ENCODE assay signal across 3 cellular contexts in the genomic region with DNA sequence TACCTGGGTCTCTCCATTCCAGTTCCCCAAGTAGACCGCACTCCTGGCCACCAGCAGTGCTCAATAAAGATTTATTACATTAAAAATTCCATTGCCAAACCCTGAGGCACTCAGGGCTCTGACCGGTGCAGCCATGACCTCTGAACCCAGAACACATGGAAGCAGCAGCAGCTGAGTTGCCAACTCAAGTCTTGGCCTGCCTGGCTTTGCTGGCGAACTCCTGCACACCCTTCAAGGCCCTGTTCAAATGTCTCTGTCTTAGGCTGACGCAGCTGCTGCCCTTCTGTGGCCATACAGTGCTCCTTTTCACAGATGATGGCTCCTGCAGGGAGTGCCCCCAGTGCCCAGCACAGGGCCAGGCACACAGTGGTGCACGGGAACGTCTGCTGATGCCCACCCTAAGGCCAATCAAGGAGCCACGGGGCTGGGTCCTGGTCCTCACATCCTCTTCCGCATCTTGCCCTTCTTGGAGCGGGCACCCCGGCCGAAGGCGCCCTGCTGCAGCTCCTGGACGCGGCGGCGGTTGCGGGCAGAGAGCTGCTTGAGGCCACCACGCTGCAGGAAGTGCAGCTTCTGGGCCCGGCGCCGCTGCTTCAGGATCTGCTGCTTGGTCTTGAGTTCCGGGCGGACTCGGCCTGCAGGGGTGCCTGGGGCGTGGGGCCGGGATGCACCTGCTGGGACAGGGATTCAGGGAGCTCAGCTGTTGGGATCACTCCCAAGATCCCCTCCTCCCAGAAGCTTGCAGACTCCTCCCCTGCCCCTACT.
A peak's percentile ranks its signal among the peaks of the same experiment; 100 is the strongest.
TF ChIP-seq lines count a peak whose summit lies in the region.

No MANE protein-coding gene starts in this region.

TF ChIP-seq in HCT116, 20 proteins besides CTCF, POLR2A, EP300 and RAD21:
- no peak for TF ChIP-seq TCF7L2 (IDR thresholded peaks at IDR 0.05; ENCODE audit: borderline replicate concordance, extremely low read depth, insufficient read depth, insufficient read length)
- no peak for TF ChIP-seq CBX3 (IDR thresholded peaks at IDR 0.05; ENCODE audit: low read depth)

TF ChIP-seq in HepG2, 621 proteins besides CTCF, POLR2A, EP300 and RAD21 (continues in another document):
- TF ChIP-seq EZH2 (conservative IDR thresholded peaks at IDR 0.05; ENCODE audit: low read depth, low read length) (no peak), RBFOX2 (IDR thresholded peaks at IDR 0.05; ENCODE audit: low read depth, low read length) (0 out of 2 replicates have a peak, but pooled peaks have one; percentile 21), ZNF687 (CRISPR knock-in tag; IDR thresholded peaks at IDR 0.05) (peak; percentile 31; the same call in 1 of the 2 replicates), SRSF9 (IDR thresholded peaks at IDR 0.05; ENCODE audit: borderline replicate concordance, insufficient read depth, low read depth, low read length, poor library complexity, severe bottlenecking) (no peak), ZNF33B (CRISPR knock-in tag; IDR thresholded peaks at IDR 0.05) (no peak), RXRA (CRISPR knock-in tag; IDR thresholded peaks at IDR 0.05) (no peak), ZNF513 (CRISPR knock-in tag; conservative IDR thresholded peaks at IDR 0.05) (no peak), ATF1 (CRISPR knock-in tag; IDR thresholded peaks at IDR 0.05) (no peak), CCDC6 (CRISPR knock-in tag; IDR thresholded peaks at IDR 0.05) (no peak), AGO2 (optimal IDR thresholded peaks at IDR 0.05; ENCODE audit: low read depth, low read length) (peak; percentile 70), HMGXB4 (CRISPR knock-in tag; IDR thresholded peaks at IDR 0.05; ENCODE audit: borderline replicate concordance in 1 of 2, low read depth in 1 of 2) (no peak)
- TF ChIP-seq, protein P1, sequence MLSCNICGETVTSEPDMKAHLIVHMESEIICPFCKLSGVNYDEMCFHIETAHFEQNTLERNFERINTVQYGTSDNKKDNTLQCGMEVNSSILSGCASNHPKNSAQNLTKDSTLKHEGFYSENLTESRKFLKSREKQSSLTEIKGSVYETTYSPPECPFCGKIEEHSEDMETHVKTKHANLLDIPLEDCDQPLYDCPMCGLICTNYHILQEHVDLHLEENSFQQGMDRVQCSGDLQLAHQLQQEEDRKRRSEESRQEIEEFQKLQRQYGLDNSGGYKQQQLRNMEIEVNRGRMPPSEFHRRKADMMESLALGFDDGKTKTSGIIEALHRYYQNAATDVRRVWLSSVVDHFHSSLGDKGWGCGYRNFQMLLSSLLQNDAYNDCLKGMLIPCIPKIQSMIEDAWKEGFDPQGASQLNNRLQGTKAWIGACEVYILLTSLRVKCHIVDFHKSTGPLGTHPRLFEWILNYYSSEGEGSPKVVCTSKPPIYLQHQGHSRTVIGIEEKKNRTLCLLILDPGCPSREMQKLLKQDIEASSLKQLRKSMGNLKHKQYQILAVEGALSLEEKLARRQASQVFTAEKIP (CRISPR knock-in tag; IDR thresholded peaks at IDR 0.05; ENCODE audit: borderline replicate concordance) = no peak

TF ChIP-seq in GM12891, 5 proteins besides CTCF, POLR2A, EP300 and RAD21:
- TF ChIP-seq POU2F2 (IDR thresholded peaks at IDR 0.05; ENCODE audit: low read depth, low read length) (no peak), PAX5 (IDR thresholded peaks at IDR 0.05; ENCODE audit: insufficient read depth, low read length, severe bottlenecking) (no peak), TAF1 (IDR thresholded peaks at IDR 0.05; ENCODE audit: low read depth, low read length) (no peak), SPI1 (IDR thresholded peaks at IDR 0.05; ENCODE audit: low read depth, low read length) (no peak), POLR2AphosphoS5 (IDR thresholded peaks at IDR 0.05; ENCODE audit: low read depth, low read length) (no peak)
TF ChIP-seq in GM12891: peak in this region for 0.
